17 cellular contexts compared by ENCODE assay signal in genomic region chr7:123633553-123633952, GRCh38. TPM values are rescaled to one million over a fixed set of nuclear protein-coding genes. Genes with fewer than 3 reads are reported as not detected.
DNase-seq lines count a peak whose midpoint lies in the region; TF ChIP-seq lines count a peak whose summit lies in the region.
"Had no signal": no experiment of that assay in that cellular context is flagged by ENCODE, and none has a peak within 500 bp of the region (broad histone marks: within the 10 kb centered on the region; RNA-seq: fewer than 3 reads in every experiment).

No MANE protein-coding gene starts in this region.

- peaks cover 13% of the 10 kb centered on the region for H3K4me1 ChIP-seq in mesodermal cell (ENCODE audit: control insufficient read depth, insufficient read depth, low read length, poor library complexity, severe bottlenecking)
- H3K4me1 ChIP-seq in esophagus muscularis mucosa, result peaks cover 0 to 7% (median 0%) of the 10 kb centered on the region in 4 donors
- H3K4me1 ChIP-seq: BE2C had no signal

- POLR2A ChIA-PET in BJ (lab: Charles Lee), result no interaction called here

- H3K27ac ChIP-seq in mesodermal cell (ENCODE audit: low read depth, low read length, severe bottlenecking) (peak overlapping the region; percentile 79), esophagus muscularis mucosa (replicated peaks in 1 of 4) (no peak overlapping the region)
- H3K27ac ChIP-seq: neutrophil had no signal

- H3K9me3 ChIP-seq in MG63, result no peaks in the 10 kb centered on the region
- H3K9me3 ChIP-seq in mesodermal cell (ENCODE audit: control insufficient read depth, low read length), result peaks cover 3% of the 10 kb centered on the region
- H3K9me3 ChIP-seq in esophagus muscularis mucosa, result no peaks in the 10 kb centered on the region
- H3K9me3 ChIP-seq: BE2C, heart left ventricle, neutrophil had no signal

- peak; percentile 53 for DNase-seq in BJ (ENCODE audit: low read depth)
- DNase-seq in MG63, result peak; percentile 28
- peak; percentile 92 for DNase-seq in dermis blood vessel endothelial cell
- DNase-seq in effector CD8-positive, alpha-beta T cell (lab: John Stamatoyannopoulos, UW), result no peak
- DNase-seq in cerebellar nuclear complex (lab: John Stamatoyannopoulos, UW), result no peak
- DNase-seq in posterior cingulate gyrus, result no peak
- DNase-seq in esophagus muscularis mucosa (ENCODE audit: extremely low spot score), result no peak
- DNase-seq: activated naive CD4-positive, alpha-beta T cell treated with Interleukin-2 at 50 U/mL for 16 hours; BE2C; heart left ventricle; NCI-H1092 treated with DMSO at 0.1 percent for 48 hours; NCI-H524 treated with DMSO at 0.1 percent for 48 hours had no signal

- no peaks in the 10 kb centered on the region for H3K36me3 ChIP-seq in BJ (ENCODE audit: control insufficient read depth, insufficient read depth, low read length)
- no peaks in the 10 kb centered on the region for H3K36me3 ChIP-seq in MG63
- H3K36me3 ChIP-seq in mesodermal cell (ENCODE audit: control insufficient read depth, insufficient read depth, low read length), result no peaks in the 10 kb centered on the region
- no peaks in the 10 kb centered on the region for H3K36me3 ChIP-seq in esophagus muscularis mucosa
- H3K36me3 ChIP-seq: BE2C, neutrophil had no signal

- TF ChIP-seq CTCF in BJ (IDR thresholded peaks at IDR 0.05; ENCODE audit: insufficient read depth, low read depth, low read length) (no peak), esophagus muscularis mucosa (IDR thresholded peaks at IDR 0.05) (no peak)

- H3K4me3 ChIP-seq in BJ (ENCODE audit: low read depth, low read length) (no peak overlapping the region), MG63 (no peak overlapping the region), mesodermal cell (ENCODE audit: extremely low read depth, insufficient read depth, low read length, poor library complexity, severe bottlenecking) (no peak overlapping the region), esophagus muscularis mucosa (no peak overlapping the region)
- H3K4me3 ChIP-seq: heart left ventricle had no signal

- CTCF ChIA-PET in BJ (lab: Yijun Ruan, JAX), result no interaction called here

- no peak for TF ChIP-seq POLR2A in esophagus muscularis mucosa (IDR thresholded peaks at IDR 0.05; ENCODE audit: low read depth)

- intact Hi-C loops in posterior cingulate gyrus (cut with DNase I) (no loop called here), esophagus muscularis mucosa (cut with DNase I) (loop anchor here (10.0 kb wide), 1 partner anchor 231 kb away; no protein-coding TSS in a partner anchor)

- no peaks in the 10 kb centered on the region for H3K27me3 ChIP-seq in BJ (ENCODE audit: control insufficient read depth, insufficient read depth, low read length)
- no peaks in the 10 kb centered on the region for H3K27me3 ChIP-seq in MG63
- H3K27me3 ChIP-seq in esophagus muscularis mucosa, result peaks cover 0 to 4% (median 0%) of the 10 kb centered on the region in 4 donors
- H3K27me3 ChIP-seq: BE2C, heart left ventricle had no signal

- TF ChIP-seq EP300 in esophagus muscularis mucosa (IDR thresholded peaks at IDR 0.05), result no peak

- 90% methylated on average over 7 of the region's 7 CpGs; no CpG with 5 or more reads in 1 of the 2 experiments for WGBS in mesodermal cell (ENCODE audit: insufficient coverage in 2 of 2), 2 experiments
- WGBS in esophagus muscularis mucosa, result 80% methylated on average over 7 of the region's 7 CpGs

RNA-seq across cellular contexts. Expression of gene LMOD2, which starts 22.1 kb away (rescaled TPM):
- not detected in 2 replicates for polyA plus RNA-seq in BJ (2011; rRNA removed)
- polyA minus RNA-seq in BJ (2011; rRNA and poly(A)+ RNA removed), result not detected in 2 replicates
- total RNA-seq in MG63 (2014; rRNA removed; shearing (Covaris generic); ENCODE audit: low replicate concordance), result not detected in 2 replicates
- total RNA-seq in dermis blood vessel endothelial cell, result not detected in 2 replicates
- polyA plus RNA-seq in mesodermal cell (2013, experiment 1 of 2), result 0.41 TPM
- 0.20 TPM for polyA plus RNA-seq in mesodermal cell (2013, experiment 2 of 2)
- not detected for total RNA-seq in esophagus muscularis mucosa
- total RNA-seq: activated CD8-positive, alpha-beta memory T cell treated with anti-CD3 and anti-CD28 coated beads for 36 hours; liver had no signal
- polyA plus RNA-seq: liver had no signal

RNA-seq across cellular contexts. Expression of gene ASB15, which starts 31.9 kb away (rescaled TPM):
- polyA plus RNA-seq in BJ (2011; rRNA removed), result not detected in 2 replicates
- not detected in 2 replicates for polyA minus RNA-seq in BJ (2011; rRNA and poly(A)+ RNA removed)
- total RNA-seq in MG63 (2014; rRNA removed; shearing (Covaris generic); ENCODE audit: low replicate concordance), result not detected in 2 replicates
- total RNA-seq in dermis blood vessel endothelial cell (not detected in 2 replicates), esophagus muscularis mucosa (not detected)
- not detected for polyA plus RNA-seq in mesodermal cell (2013, experiment 1 of 2)
- not detected for polyA plus RNA-seq in mesodermal cell (2013, experiment 2 of 2)
- total RNA-seq: activated CD8-positive, alpha-beta memory T cell treated with anti-CD3 and anti-CD28 coated beads for 36 hours; H1; liver had no signal
- polyA plus RNA-seq: H1, liver had no signal

Comparison
In these comparisons a context has a peak if more than half of its experiments do, and no peak if none do; other contexts are left out.
1. DNase-seq: peak in BJ (single experiment), MG63 (single experiment) and dermis blood vessel endothelial cell (single experiment); none in effector CD8-positive, alpha-beta T cell (single experiment), cerebellar nuclear complex (0 of 2), posterior cingulate gyrus (0 of 10) and esophagus muscularis mucosa (single experiment).